In the genomic region with DNA sequence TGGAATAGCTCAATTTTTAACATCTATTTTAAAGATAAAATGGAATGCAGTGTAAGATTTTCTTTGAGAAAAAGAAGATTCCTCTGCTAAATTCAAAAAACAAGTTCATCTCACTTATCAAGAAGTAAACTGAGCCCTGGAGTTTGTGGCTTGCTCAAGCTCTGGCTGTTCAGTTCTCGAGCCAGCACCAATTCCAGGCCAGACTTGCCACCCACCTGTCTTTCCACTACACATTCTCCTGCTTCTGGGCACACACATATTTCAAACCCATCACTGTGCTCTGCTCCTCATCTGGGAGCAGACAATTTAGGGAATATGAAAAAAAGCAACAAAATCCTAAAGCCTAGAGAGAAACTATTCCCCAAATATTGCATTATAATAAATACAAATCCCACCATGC, we compare ENCODE assay signal across 25 cellular contexts.
"Had no signal": no experiment of that assay in that cellular context is flagged by ENCODE, and none has a peak within 500 bp of the region (broad histone marks: within the 10 kb centered on the region; RNA-seq: fewer than 3 reads in every experiment).

No MANE protein-coding gene starts in this region.

- H2AFZ ChIP-seq: hepatocyte had no signal

- H3K9me3 ChIP-seq: colonic mucosa, esophagus squamous epithelium, gastrocnemius medialis, lower lobe of right lung, mucosa of descending colon had no signal

- H3K79me2 ChIP-seq: hepatocyte had no signal

- H3K4me1 ChIP-seq: colonic mucosa, esophagus squamous epithelium, gastrocnemius medialis, heart right ventricle, left lung, lower lobe of right lung had no signal

- H3K27ac ChIP-seq: colonic mucosa, epithelial cell of prostate, esophagus squamous epithelium, gastrocnemius medialis, heart right ventricle, hepatocyte, left lung, lower lobe of right lung had no signal

- FAIRE-seq: keratinocyte had no signal

- H3K27me3 ChIP-seq: colonic mucosa, esophagus squamous epithelium, gastrocnemius medialis, hepatocyte, left lung had no signal

- DNase-seq: colonic mucosa; cortex of kidney; effector CD4-positive, alpha-beta T cell; effector memory CD4-positive, alpha-beta T cell; erythroblast; esophagus squamous epithelium; foreskin fibroblast; foreskin melanocyte; gastrocnemius medialis; glutamatergic neuron; head of caudate nucleus; heart right ventricle; hypothalamus; immature natural killer cell; left cardiac atrium; left lung; left ventricle myocardium superior; lower lobe of right lung; mesenchymal stem cell; mucosa of descending colon; naive B cell had no signal

- ATAC-seq: esophagus mucosa, gastrocnemius medialis, heart right ventricle, left cardiac atrium, left lung, left ventricle myocardium superior, lower lobe of right lung, mucosa of descending colon had no signal

- H3K4me3 ChIP-seq: colonic mucosa, esophagus squamous epithelium, gastrocnemius medialis, heart right ventricle, hepatocyte, left lung, lower lobe of right lung, mucosa of descending colon had no signal

- H3K36me3 ChIP-seq: colonic mucosa, esophagus squamous epithelium, gastrocnemius medialis, heart right ventricle, left lung, lower lobe of right lung had no signal

- H3K4me2 ChIP-seq: hepatocyte had no signal
